Comparison of ENCODE assay signal across 14 cellular contexts in the genomic region with DNA sequence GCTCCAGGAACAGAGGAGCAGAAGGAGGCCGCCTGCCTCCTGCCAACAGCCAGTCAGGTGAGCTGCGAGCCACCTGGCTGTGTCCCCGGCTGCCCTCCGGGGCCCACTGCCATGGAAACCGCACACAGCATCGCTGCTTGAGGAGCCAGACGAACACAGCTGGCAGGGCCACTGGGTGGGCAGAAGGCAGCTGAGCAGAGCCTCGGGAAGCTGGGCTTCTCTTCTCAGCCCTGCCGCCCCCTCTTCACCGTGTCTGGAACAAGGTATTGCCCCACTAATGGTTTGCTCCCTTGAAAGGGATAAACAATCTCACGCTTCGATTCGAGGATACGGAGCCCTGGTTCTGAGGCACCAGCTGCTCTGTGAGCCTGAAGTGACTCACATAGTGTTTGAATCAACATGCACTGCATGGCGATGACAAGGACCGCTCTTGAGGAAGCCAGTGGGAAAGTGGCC.
DNase-seq lines count a peak whose midpoint lies in the region; ATAC-seq and TF ChIP-seq lines count a peak whose summit lies in the region.
"Had no signal": no experiment of that assay in that cellular context is flagged by ENCODE, and none has a peak within 500 bp of the region (broad histone marks: within the 10 kb centered on the region; RNA-seq: fewer than 3 reads in every experiment).

No MANE protein-coding gene starts in this region.

- H3K4me1 Mint-ChIP-seq in WTC11 = no peaks in the 10 kb centered on the region
- no peaks in the 10 kb centered on the region for H3K4me1 Mint-ChIP-seq in chondrocyte (ENCODE audit: low read depth)

- no peaks in the 10 kb centered on the region for H4K20me1 ChIP-seq in osteoblast (ENCODE audit: insufficient read depth, low read length)

- POLR2A ChIA-PET in WTC11 (lab: Charles Lee) = no interaction called here

- DNase-seq in NCI-H1694 (lab: John Stamatoyannopoulos, UW) = peak; percentile 33
- no peak for DNase-seq in NCI-H1694 treated with DMSO at 0.1 percent for 48 hours (lab: John Stamatoyannopoulos, UW)
- DNase-seq in NCI-H187 treated with DMSO at 0.1 percent for 48 hours (lab: John Stamatoyannopoulos, UW) = peak; percentile 46
- DNase-seq in cerebellar cortex (ENCODE audit: low spot score) = peak; percentile 54
- peak; percentile 86 for DNase-seq in osteoblast (ENCODE audit: insufficient read length, low spot score, missing footprints)
- DNase-seq in WTC11 (ENCODE audit: low spot score) = no peak
- DNase-seq in chondrocyte (ENCODE audit: low spot score) = no peak
- DNase-seq: activated CD8-positive, alpha-beta memory T cell treated with anti-CD3 and anti-CD28 coated beads, Interleukin-2, amount 50 U/mL, for 4 hours; CD8-positive, alpha-beta T cell; GOT3; small intestine had no signal

- no peak for TF ChIP-seq CTCF in osteoblast (IDR thresholded peaks at IDR 0.05; ENCODE audit: extremely low read depth, low read depth, low read length)
- no peak for TF ChIP-seq CTCF in WTC11 (IDR thresholded peaks at IDR 0.05)
- TF ChIP-seq CTCF in chondrocyte (IDR thresholded peaks at IDR 0.05) = no peak

- H3K27ac Mint-ChIP-seq in WTC11 (no peak overlapping the region), chondrocyte (ENCODE audit: unreplicated experiment) (no peak overlapping the region)
- H3K27ac Mint-ChIP-seq: activated naive CD8-positive, alpha-beta T cell; CD8-positive, alpha-beta T cell had no signal

- H3K9me3 ChIP-seq in osteoblast (ENCODE audit: low read depth, low read length) = no peaks in the 10 kb centered on the region

- H3K4me3 Mint-ChIP-seq in WTC11 (no peak overlapping the region), chondrocyte (ENCODE audit: unreplicated experiment) (no peak overlapping the region)
- H3K4me3 Mint-ChIP-seq: activated naive CD8-positive, alpha-beta T cell; CD8-positive, alpha-beta T cell had no signal

- peaks cover 7% of the 10 kb centered on the region for H3K4me1 ChIP-seq in osteoblast (ENCODE audit: insufficient read depth, low read length)

- H3K9me3 Mint-ChIP-seq in WTC11 (peaks cover 16% of the 10 kb centered on the region), chondrocyte (ENCODE audit: low read depth) (no peaks in the 10 kb centered on the region)
- H3K9me3 Mint-ChIP-seq: CD8-positive, alpha-beta T cell had no signal

- H3K27me3 Mint-ChIP-seq in WTC11 (ENCODE audit: low read depth) (no peaks in the 10 kb centered on the region), chondrocyte (ENCODE audit: low read depth) (no peaks in the 10 kb centered on the region)

- peak overlapping the region; percentile 8 for H2AFZ ChIP-seq in osteoblast (ENCODE audit: low read length)

- no peaks in the 10 kb centered on the region for H3K36me3 Mint-ChIP-seq in WTC11
- no peaks in the 10 kb centered on the region for H3K36me3 Mint-ChIP-seq in chondrocyte (ENCODE audit: low read depth)
- H3K36me3 Mint-ChIP-seq: activated naive CD8-positive, alpha-beta T cell; CD8-positive, alpha-beta T cell had no signal

- no peak overlapping the region for H3K4me3 ChIP-seq in osteoblast (ENCODE audit: insufficient read depth, low read length)
- H3K4me3 ChIP-seq: lung had no signal

- H3K36me3 ChIP-seq in osteoblast (ENCODE audit: insufficient read depth, low read length) = no peaks in the 10 kb centered on the region

- ATAC-seq in WTC11 (no peak), HG02571 (IDR thresholded peaks at IDR 0.05; ENCODE audit: unreplicated experiment) (no peak)
- ATAC-seq: CD8-positive, alpha-beta T cell had no signal

- peak overlapping the region; percentile 37 for H3K4me2 ChIP-seq in osteoblast (ENCODE audit: insufficient read depth, low read length)

- CTCF ChIA-PET in WTC11 (lab: Charles Lee) = no interaction called here

- no peaks in the 10 kb centered on the region for H3K27me3 ChIP-seq in osteoblast (ENCODE audit: insufficient read depth, low read length)

- no peaks in the 10 kb centered on the region for H3K79me2 ChIP-seq in osteoblast (ENCODE audit: insufficient read depth, low read length)

- no peak overlapping the region for H3K27ac ChIP-seq in osteoblast (ENCODE audit: low read depth, low read length)

TF ChIP-seq in WTC11, 78 proteins besides CTCF, POLR2A, EP300 and RAD21:
- TF ChIP-seq NR3C1 (CRISPR knock-in tag; conservative IDR thresholded peaks at IDR 0.05; ENCODE audit: low read depth) (no peak), SMAD4 (CRISPR knock-in tag; IDR thresholded peaks at IDR 0.05) (no peak), ZNF138 (CRISPR knock-in tag; conservative IDR thresholded peaks at IDR 0.05) (no peak), FOXJ3 (CRISPR knock-in tag; IDR thresholded peaks at IDR 0.05; ENCODE audit: borderline replicate concordance) (no peak), ZNF219 (CRISPR knock-in tag; IDR thresholded peaks at IDR 0.05; ENCODE audit: borderline replicate concordance) (no peak), TCF7 (CRISPR knock-in tag; IDR thresholded peaks at IDR 0.05; ENCODE audit: low read depth) (no peak), EMX1 (CRISPR knock-in tag; IDR thresholded peaks at IDR 0.05) (no peak)
- TF ChIP-seq, protein P1, sequence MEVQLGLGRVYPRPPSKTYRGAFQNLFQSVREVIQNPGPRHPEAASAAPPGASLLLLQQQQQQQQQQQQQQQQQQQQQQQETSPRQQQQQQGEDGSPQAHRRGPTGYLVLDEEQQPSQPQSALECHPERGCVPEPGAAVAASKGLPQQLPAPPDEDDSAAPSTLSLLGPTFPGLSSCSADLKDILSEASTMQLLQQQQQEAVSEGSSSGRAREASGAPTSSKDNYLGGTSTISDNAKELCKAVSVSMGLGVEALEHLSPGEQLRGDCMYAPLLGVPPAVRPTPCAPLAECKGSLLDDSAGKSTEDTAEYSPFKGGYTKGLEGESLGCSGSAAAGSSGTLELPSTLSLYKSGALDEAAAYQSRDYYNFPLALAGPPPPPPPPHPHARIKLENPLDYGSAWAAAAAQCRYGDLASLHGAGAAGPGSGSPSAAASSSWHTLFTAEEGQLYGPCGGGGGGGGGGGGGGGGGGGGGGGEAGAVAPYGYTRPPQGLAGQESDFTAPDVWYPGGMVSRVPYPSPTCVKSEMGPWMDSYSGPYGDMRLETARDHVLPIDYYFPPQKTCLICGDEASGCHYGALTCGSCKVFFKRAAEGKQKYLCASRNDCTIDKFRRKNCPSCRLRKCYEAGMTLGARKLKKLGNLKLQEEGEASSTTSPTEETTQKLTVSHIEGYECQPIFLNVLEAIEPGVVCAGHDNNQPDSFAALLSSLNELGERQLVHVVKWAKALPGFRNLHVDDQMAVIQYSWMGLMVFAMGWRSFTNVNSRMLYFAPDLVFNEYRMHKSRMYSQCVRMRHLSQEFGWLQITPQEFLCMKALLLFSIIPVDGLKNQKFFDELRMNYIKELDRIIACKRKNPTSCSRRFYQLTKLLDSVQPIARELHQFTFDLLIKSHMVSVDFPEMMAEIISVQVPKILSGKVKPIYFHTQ (CRISPR knock-in tag; IDR thresholded peaks at IDR 0.05) = no peak
- TF ChIP-seq, protein P2, sequence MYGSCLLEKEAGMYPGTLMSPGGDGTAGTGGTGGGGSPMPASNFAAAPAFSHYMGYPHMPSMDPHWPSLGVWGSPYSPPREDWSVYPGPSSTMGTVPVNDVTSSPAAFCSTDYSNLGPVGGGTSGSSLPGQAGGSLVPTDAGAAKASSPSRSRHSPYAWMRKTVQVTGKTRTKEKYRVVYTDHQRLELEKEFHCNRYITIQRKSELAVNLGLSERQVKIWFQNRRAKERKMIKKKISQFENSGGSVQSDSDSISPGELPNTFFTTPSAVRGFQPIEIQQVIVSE (CRISPR knock-in tag; IDR thresholded peaks at IDR 0.05; ENCODE audit: borderline replicate concordance) = no peak
- TF ChIP-seq, protein P3, sequence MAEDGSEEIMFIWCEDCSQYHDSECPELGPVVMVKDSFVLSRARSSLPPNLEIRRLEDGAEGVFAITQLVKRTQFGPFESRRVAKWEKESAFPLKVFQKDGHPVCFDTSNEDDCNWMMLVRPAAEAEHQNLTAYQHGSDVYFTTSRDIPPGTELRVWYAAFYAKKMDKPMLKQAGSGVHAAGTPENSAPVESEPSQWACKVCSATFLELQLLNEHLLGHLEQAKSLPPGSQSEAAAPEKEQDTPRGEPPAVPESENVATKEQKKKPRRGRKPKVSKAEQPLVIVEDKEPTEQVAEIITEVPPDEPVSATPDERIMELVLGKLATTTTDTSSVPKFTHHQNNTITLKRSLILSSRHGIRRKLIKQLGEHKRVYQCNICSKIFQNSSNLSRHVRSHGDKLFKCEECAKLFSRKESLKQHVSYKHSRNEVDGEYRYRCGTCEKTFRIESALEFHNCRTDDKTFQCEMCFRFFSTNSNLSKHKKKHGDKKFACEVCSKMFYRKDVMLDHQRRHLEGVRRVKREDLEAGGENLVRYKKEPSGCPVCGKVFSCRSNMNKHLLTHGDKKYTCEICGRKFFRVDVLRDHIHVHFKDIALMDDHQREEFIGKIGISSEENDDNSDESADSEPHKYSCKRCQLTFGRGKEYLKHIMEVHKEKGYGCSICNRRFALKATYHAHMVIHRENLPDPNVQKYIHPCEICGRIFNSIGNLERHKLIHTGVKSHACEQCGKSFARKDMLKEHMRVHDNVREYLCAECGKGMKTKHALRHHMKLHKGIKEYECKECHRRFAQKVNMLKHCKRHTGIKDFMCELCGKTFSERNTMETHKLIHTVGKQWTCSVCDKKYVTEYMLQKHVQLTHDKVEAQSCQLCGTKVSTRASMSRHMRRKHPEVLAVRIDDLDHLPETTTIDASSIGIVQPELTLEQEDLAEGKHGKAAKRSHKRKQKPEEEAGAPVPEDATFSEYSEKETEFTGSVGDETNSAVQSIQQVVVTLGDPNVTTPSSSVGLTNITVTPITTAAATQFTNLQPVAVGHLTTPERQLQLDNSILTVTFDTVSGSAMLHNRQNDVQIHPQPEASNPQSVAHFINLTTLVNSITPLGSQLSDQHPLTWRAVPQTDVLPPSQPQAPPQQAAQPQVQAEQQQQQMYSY (CRISPR knock-in tag; IDR thresholded peaks at IDR 0.05) = no peak
- TF ChIP-seq, protein P4, sequence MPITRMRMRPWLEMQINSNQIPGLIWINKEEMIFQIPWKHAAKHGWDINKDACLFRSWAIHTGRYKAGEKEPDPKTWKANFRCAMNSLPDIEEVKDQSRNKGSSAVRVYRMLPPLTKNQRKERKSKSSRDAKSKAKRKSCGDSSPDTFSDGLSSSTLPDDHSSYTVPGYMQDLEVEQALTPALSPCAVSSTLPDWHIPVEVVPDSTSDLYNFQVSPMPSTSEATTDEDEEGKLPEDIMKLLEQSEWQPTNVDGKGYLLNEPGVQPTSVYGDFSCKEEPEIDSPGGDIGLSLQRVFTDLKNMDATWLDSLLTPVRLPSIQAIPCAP (CRISPR knock-in tag; IDR thresholded peaks at IDR 0.05) = no peak

Comparison
In these comparisons a context has a peak if more than half of its experiments do, and no peak if none do; other contexts are left out.
1. DNase-seq: peak in NCI-H1694 (single experiment), NCI-H187 treated with DMSO at 0.1 percent for 48 hours (single experiment), cerebellar cortex (single experiment) and osteoblast (single experiment); none in NCI-H1694 treated with DMSO at 0.1 percent for 48 hours (single experiment), WTC11 (single experiment) and chondrocyte (single experiment).